In the genomic region with DNA sequence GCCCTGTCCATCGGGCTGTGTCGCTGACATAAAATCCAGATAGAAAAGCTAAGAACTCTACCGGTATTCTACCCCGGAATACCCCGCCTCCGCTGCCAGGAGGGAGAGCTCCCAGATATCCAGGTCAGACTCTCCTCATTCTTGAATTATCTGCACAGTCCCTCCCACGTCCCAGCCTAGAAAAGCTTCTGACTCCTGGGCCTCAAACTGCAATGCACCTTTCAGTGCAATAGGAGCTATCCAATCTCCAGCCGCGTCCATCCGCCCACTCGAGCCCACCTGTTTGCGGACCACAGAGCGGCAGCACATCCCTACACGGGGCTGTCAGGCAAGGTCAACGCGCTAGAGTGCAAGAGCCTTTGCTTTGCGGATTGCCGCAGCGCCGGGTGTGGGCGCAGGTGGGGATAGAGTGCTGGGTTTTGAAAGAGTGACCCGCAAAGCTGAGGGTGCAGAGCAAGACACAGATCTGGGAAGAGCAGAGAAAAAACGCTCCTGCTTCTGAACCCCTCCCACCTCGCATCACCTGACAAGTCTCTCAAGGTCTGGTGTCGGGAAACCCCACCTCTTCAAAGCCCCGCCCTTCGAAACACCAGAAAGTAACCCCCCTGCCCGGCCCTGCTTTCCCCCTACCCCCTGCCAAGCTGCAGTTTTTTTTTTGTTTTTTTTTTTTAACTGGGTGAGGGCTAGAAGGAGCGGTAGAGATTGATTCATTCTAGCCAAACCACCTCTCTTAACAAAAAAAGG, we compare ENCODE assay signal across 8 cellular contexts. TPM values are rescaled to one million over a fixed set of nuclear protein-coding genes. Genes with fewer than 3 reads are reported as not detected.
DNase-seq lines count a peak whose midpoint lies in the region; ATAC-seq lines count a peak whose summit lies in the region.

No MANE protein-coding gene starts in this region.

- DNase-seq in DMS79 (lab: John Stamatoyannopoulos, UW) (peak; percentile 82), NCI-H774 (lab: John Stamatoyannopoulos, UW) (peak; percentile 87), medulla oblongata (ENCODE audit: extremely low spot score) (peak; percentile 77)
- DNase-seq in activated CD8-positive, alpha-beta T cell treated with anti-CD3 and anti-CD28 coated beads, Interleukin-2, amount 10 ng/mL, durations not matched to agents 7 days and 5 days, result peak; percentile 92
- peak; percentile 83 for DNase-seq in effector CD4-positive, alpha-beta T cell
- DNase-seq in stimulated activated CD8-positive, alpha-beta memory T cell treated with anti-CD3 and anti-CD28 coated beads, Interleukin-12 subunit alpha, Interleukin-12 subunit beta, amount 100 ng/mL, for 1 hour (ENCODE audit: low read depth), result peak; percentile 72

- peaks cover 62% of the 10 kb centered on the region for H3K36me3 Mint-ChIP-seq in activated CD8-positive, alpha-beta T cell treated with anti-CD3 and anti-CD28 coated beads, Interleukin-2, amount 10 ng/mL, durations not matched to agents 7 days and 5 days (ENCODE audit: low read depth)

- peak overlapping the region; percentile 99 for H3K4me3 Mint-ChIP-seq in activated CD8-positive, alpha-beta T cell treated with anti-CD3 and anti-CD28 coated beads, Interleukin-2, amount 10 ng/mL, durations not matched to agents 7 days and 5 days

- H3K4me1 Mint-ChIP-seq in activated CD8-positive, alpha-beta T cell treated with anti-CD3 and anti-CD28 coated beads, Interleukin-2, amount 10 ng/mL, durations not matched to agents 7 days and 5 days (ENCODE audit: low read depth), result peaks cover 52% of the 10 kb centered on the region

- no peaks in the 10 kb centered on the region for H3K27me3 Mint-ChIP-seq in activated CD8-positive, alpha-beta T cell treated with anti-CD3 and anti-CD28 coated beads, Interleukin-2, amount 10 ng/mL, durations not matched to agents 7 days and 5 days (ENCODE audit: low read depth)

- H3K9me3 Mint-ChIP-seq in activated CD8-positive, alpha-beta T cell treated with anti-CD3 and anti-CD28 coated beads, Interleukin-2, amount 10 ng/mL, durations not matched to agents 7 days and 5 days (ENCODE audit: insufficient read depth), result no peaks in the 10 kb centered on the region

- POLR2A ChIA-PET in activated CD8-positive, alpha-beta T cell treated with anti-CD3 and anti-CD28 coated beads, Interleukin-2, amount 10 ng/mL, durations not matched to agents 7 days and 5 days (lab: Charles Lee), result interaction anchor here (0.6 to 3.3 kb wide), 17 partner anchors 11 to 466 kb away, joined by 3 to 36 read pairs (median 6); a partner anchor contains a TSS

- peak overlapping the region; percentile 97 for H3K27ac Mint-ChIP-seq in activated CD8-positive, alpha-beta T cell treated with anti-CD3 and anti-CD28 coated beads, Interleukin-2, amount 10 ng/mL, durations not matched to agents 7 days and 5 days

- CTCF ChIA-PET in activated CD8-positive, alpha-beta T cell treated with anti-CD3 and anti-CD28 coated beads, Interleukin-2, amount 10 ng/mL, durations not matched to agents 7 days and 5 days (lab: Charles Lee), result interaction anchor here (1.3 to 2.5 kb wide), 8 partner anchors 11 to 113 kb away, joined by 4 to 19 read pairs (median 6); a partner anchor contains a TSS

- peak; percentile 31 for ATAC-seq in HG03175 (IDR thresholded peaks at IDR 0.05; ENCODE audit: unreplicated experiment)
- ATAC-seq in activated CD8-positive, alpha-beta T cell treated with anti-CD3 and anti-CD28 coated beads, Interleukin-2, amount 10 ng/mL, durations not matched to agents 7 days and 5 days, result peak; percentile 43
- ATAC-seq in HG03095 (IDR thresholded peaks at IDR 0.05; ENCODE audit: unreplicated experiment), result no peak

RNA-seq across cellular contexts. Expression of a gene that starts 1.3 kb away (rescaled TPM):
- total RNA-seq in activated CD8-positive, alpha-beta T cell treated with anti-CD3 and anti-CD28 coated beads, Interleukin-2, amount 10 ng/mL, durations not matched to agents 7 days and 5 days, result 100 to 1,000 TPM; 245 to 252 TPM

RNA-seq across cellular contexts. Expression of a gene that starts 5.0 kb away (rescaled TPM):
- 10 to 100 TPM; 10.7 to 11.1 TPM for total RNA-seq in activated CD8-positive, alpha-beta T cell treated with anti-CD3 and anti-CD28 coated beads, Interleukin-2, amount 10 ng/mL, durations not matched to agents 7 days and 5 days

RNA-seq across cellular contexts. Expression of a gene that starts 10.2 kb away (rescaled TPM):
- 100 to 1,000 TPM; 112 to 114 TPM for total RNA-seq in activated CD8-positive, alpha-beta T cell treated with anti-CD3 and anti-CD28 coated beads, Interleukin-2, amount 10 ng/mL, durations not matched to agents 7 days and 5 days

RNA-seq across cellular contexts. Expression of a gene that starts 13.8 kb away (rescaled TPM):
- 10 to 100 TPM; 50.8 to 58.2 TPM for total RNA-seq in activated CD8-positive, alpha-beta T cell treated with anti-CD3 and anti-CD28 coated beads, Interleukin-2, amount 10 ng/mL, durations not matched to agents 7 days and 5 days

RNA-seq across cellular contexts. Expression of a gene that starts 23.1 kb away (rescaled TPM):
- 10 to 100 TPM; 72.0 to 78.4 TPM for total RNA-seq in activated CD8-positive, alpha-beta T cell treated with anti-CD3 and anti-CD28 coated beads, Interleukin-2, amount 10 ng/mL, durations not matched to agents 7 days and 5 days
